1 cellular context compared by ENCODE assay signal in the genomic region with DNA sequence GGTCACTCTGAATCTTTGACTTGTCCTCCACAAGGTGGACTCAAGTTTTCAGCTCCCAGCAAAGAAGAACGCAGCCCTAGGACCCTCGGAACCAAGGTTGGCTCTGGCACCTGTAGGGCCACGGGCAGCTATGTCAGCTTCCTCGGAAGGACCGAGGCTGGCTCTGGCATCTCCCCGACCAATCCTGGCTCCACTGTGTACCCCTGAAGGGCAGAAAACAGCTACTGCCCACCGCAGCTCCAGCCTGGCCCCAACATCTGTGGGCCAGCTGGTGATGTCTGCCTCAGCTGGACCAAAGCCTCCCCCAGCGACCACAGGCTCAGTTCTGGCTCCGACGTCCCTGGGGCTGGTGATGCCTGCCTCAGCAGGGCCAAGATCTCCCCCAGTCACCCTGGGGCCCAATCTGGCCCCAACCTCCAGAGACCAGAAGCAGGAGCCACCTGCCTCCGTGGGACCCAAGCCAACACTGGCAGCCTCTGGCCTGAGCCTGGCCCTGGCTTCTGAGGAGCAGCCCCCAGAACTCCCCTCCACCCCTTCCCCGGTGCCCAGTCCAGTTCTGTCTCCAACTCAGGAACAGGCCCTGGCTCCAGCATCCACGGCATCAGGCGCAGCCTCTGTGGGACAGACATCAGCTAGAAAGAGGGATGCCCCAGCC.
TF ChIP-seq lines count a peak whose summit lies in the region.

No MANE protein-coding gene starts in this region.

TF ChIP-seq in IMR-90, 13 proteins besides CTCF, POLR2A, EP300 and RAD21:
- no peak for TF ChIP-seq FOS (IDR thresholded peaks at IDR 0.05; ENCODE audit: low read depth, low read length)
